Comparison of ENCODE assay signal across 8 cellular contexts in genomic region chr2:102258386-102259074, GRCh38. TPM values are rescaled to one million over a fixed set of nuclear protein-coding genes. Genes with fewer than 3 reads are reported as not detected.
DNase-seq lines count a peak whose midpoint lies in the region; ATAC-seq and TF ChIP-seq lines count a peak whose summit lies in the region.

No MANE protein-coding gene starts in this region.

- DNase-seq in COLO829 (ENCODE audit: low spot score) (peak; percentile 73), MV-4-11 (lab: John Stamatoyannopoulos, UW) (peak; percentile 68), amniotic epithelial cell (ENCODE audit: low read depth) (peak; percentile 99), mucosa of descending colon (no peak), SHP77 treated with DMSO at 0.1 percent for 48 hours (lab: John Stamatoyannopoulos, UW) (no peak), cerebellar nuclear complex (lab: John Stamatoyannopoulos, UW) (no peak), NCI-H345 (lab: John Stamatoyannopoulos, UW) (no peak)

- peak; percentile 63 for ATAC-seq in mucosa of descending colon
- ATAC-seq in HG02588 (IDR thresholded peaks at IDR 0.05; ENCODE audit: unreplicated experiment): no peak

- intact Hi-C loops in mucosa of descending colon (cut with DNase I, micrococcal nuclease): no loop called here

- no peaks in the 10 kb centered on the region for H3K4me1 ChIP-seq in mucosa of descending colon (ENCODE audit: low read depth)

- H3K36me3 ChIP-seq in mucosa of descending colon (ENCODE audit: low read depth): no peaks in the 10 kb centered on the region

- TF ChIP-seq CTCF in mucosa of descending colon (IDR thresholded peaks at IDR 0.05): no peak

- no peak overlapping the region for H3K4me3 ChIP-seq in mucosa of descending colon

- H3K9me3 ChIP-seq in mucosa of descending colon: no peaks in the 10 kb centered on the region

RNA-seq across cellular contexts. Expression of gene IL1RL1, which starts 52.8 kb away (rescaled TPM):
- total RNA-seq in mucosa of descending colon: 1 to 10 TPM in 2 of 3 donors, under 1 TPM in 1; 0.93 to 7.1 (median 5.9) TPM

Comparison
In these comparisons a context has a peak if more than half of its experiments do, and no peak if none do; other contexts are left out.
1. DNase-seq: peak in COLO829 (single experiment), MV-4-11 (single experiment) and amniotic epithelial cell (single experiment); none in mucosa of descending colon (0 of 3), SHP77 treated with DMSO at 0.1 percent for 48 hours (single experiment), cerebellar nuclear complex (0 of 2) and NCI-H345 (single experiment).